ENCODE assay signal across 12 cellular contexts in the genomic region with DNA sequence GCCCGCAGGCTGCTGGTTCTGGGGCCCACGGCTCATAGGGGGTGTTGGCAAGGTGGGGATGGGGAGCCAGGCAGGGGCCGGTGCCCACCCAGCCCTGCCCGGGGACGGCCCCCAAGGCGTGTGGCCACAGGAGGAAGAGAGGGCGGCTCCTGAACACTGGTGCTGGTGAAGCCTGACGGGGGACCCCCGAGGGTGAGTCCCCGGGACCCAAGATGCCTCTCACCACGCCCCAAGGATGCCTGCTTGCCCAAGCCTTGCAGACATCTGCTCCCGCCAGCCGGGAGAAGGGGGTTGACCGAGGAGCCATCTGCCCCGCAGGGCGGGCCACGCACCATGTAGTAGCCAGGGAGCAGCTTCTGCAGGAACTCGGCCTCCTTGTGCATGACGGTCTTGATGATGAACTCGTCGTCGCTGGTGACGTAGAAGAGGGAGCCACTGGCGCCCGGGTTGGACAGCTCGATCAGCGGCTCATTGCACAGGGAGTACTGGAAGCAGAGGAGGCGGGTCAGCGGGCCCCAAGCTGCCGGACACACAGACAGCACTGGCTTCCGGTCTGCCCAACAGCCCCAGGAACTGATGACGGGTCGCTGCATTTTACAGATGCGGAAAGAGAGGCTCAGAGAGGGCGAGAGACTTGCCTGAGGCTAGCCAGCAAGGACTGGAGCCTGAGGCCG. TPM values are rescaled to one million over a fixed set of nuclear protein-coding genes. Genes with fewer than 3 reads are reported as not detected.
DNase-seq lines count a peak whose midpoint lies in the region; TF ChIP-seq lines count a peak whose summit lies in the region.
"Had no signal": no experiment of that assay in that cellular context is flagged by ENCODE, and none has a peak within 500 bp of the region (broad histone marks: within the 10 kb centered on the region; RNA-seq: fewer than 3 reads in every experiment).

No MANE protein-coding gene starts in this region.

- H3K4me1 Mint-ChIP-seq in MCF 10A (ENCODE audit: insufficient read depth, unreplicated experiment), result no peaks in the 10 kb centered on the region
- H3K4me1 Mint-ChIP-seq: activated naive CD4-positive, alpha-beta T cell treated with anti-CD3 and anti-CD28 coated beads, Interleukin-2, amount 10 ng/mL, durations not matched to agents 7 days and 5 days had no signal

- no peak overlapping the region for H3K27ac Mint-ChIP-seq in MCF 10A (ENCODE audit: low read depth, unreplicated experiment)
- H3K27ac Mint-ChIP-seq: activated naive CD4-positive, alpha-beta T cell treated with anti-CD3 and anti-CD28 coated beads, Interleukin-2, amount 10 ng/mL, durations not matched to agents 7 days and 5 days; natural killer cell treated with Interleukin-12 subunit alpha and Interleukin-12 subunit beta and Interleukin-15 and Interleukin-18, amount 100 ng/mL, for 72 hours had no signal

- CTCF ChIA-PET in MCF 10A (lab: Yijun Ruan, JAX), result interaction anchor here (0.6 to 3.0 kb wide), 3 partner anchors 10 to 1590 kb away, joined by 3 to 18 read pairs (median 3); no protein-coding TSS in a partner anchor

- POLR2A ChIA-PET in MCF 10A (lab: Yijun Ruan, JAX), result interaction anchor here (0.7 kb wide), 1 partner anchor 328 kb away, joined by 3 read pairs; no protein-coding TSS in a partner anchor

- peaks cover 7% of the 10 kb centered on the region for H3K36me3 ChIP-seq in breast epithelium
- H3K36me3 ChIP-seq in SJSA1, result peaks cover 67% of the 10 kb centered on the region
- H3K36me3 ChIP-seq in vagina, result peaks cover 0 to 64% of the 10 kb centered on the region in 2 donors

- H3K4me1 ChIP-seq in breast epithelium (no peaks in the 10 kb centered on the region), SJSA1 (replicated peaks) (peaks cover 15% of the 10 kb centered on the region), vagina (peaks cover 11% of the 10 kb centered on the region)
- H3K4me1 ChIP-seq: tibial nerve had no signal

- H3K9me3 Mint-ChIP-seq in MCF 10A (ENCODE audit: unreplicated experiment), result no peaks in the 10 kb centered on the region
- H3K9me3 Mint-ChIP-seq: activated naive CD4-positive, alpha-beta T cell treated with anti-CD3 and anti-CD28 coated beads, Interleukin-2, amount 10 ng/mL, durations not matched to agents 7 days and 5 days; natural killer cell treated with Interleukin-12 subunit alpha and Interleukin-12 subunit beta and Interleukin-15 and Interleukin-18, amount 100 ng/mL, for 72 hours had no signal

- H3K36me3 Mint-ChIP-seq in MCF 10A (ENCODE audit: insufficient read depth, unreplicated experiment), result peaks cover 19% of the 10 kb centered on the region
- H3K36me3 Mint-ChIP-seq: natural killer cell treated with Interleukin-12 subunit alpha and Interleukin-12 subunit beta and Interleukin-15 and Interleukin-18, amount 100 ng/mL, for 72 hours had no signal

- no peaks in the 10 kb centered on the region for H3K27me3 ChIP-seq in breast epithelium
- H3K27me3 ChIP-seq in SJSA1 (replicated peaks), result no peaks in the 10 kb centered on the region
- no peaks in the 10 kb centered on the region for H3K27me3 ChIP-seq in vagina
- H3K27me3 ChIP-seq: tibial nerve had no signal

- BruUV-seq in MCF 10A (replicated peaks; lab: Mats Ljungman, UMichigan), result no TSS peak

- H3K27ac ChIP-seq in breast epithelium (no peak overlapping the region), SJSA1 (peak overlapping the region; percentile 31; the same call in 1 of the 2 replicates), vagina (peak overlapping the region; percentile 68)

- H3K4me3 Mint-ChIP-seq in MCF 10A (ENCODE audit: unreplicated experiment), result no peak overlapping the region
- H3K4me3 Mint-ChIP-seq: activated naive CD4-positive, alpha-beta T cell treated with anti-CD3 and anti-CD28 coated beads, Interleukin-2, amount 10 ng/mL, durations not matched to agents 7 days and 5 days; natural killer cell treated with Interleukin-12 subunit alpha and Interleukin-12 subunit beta and Interleukin-15 and Interleukin-18, amount 100 ng/mL, for 72 hours had no signal

- H3K9me3 ChIP-seq in breast epithelium, result no peaks in the 10 kb centered on the region
- no peaks in the 10 kb centered on the region for H3K9me3 ChIP-seq in SJSA1 (replicated peaks)
- H3K9me3 ChIP-seq in vagina, result no peaks in the 10 kb centered on the region
- H3K9me3 ChIP-seq: tibial nerve had no signal

- TF ChIP-seq POLR2A in breast epithelium (IDR thresholded peaks at IDR 0.05), result no peak
- TF ChIP-seq POLR2A in vagina (IDR thresholded peaks at IDR 0.05), result no peak

- DNase-seq in MCF 10A (ENCODE audit: unreplicated experiment) (peak; percentile 13), breast epithelium (ENCODE audit: low spot score in 2 of 2) (no peak), SJSA1 (ENCODE audit: low read depth in 1 of 2, low spot score in 2 of 2) (no peak), fibroblast of mammary gland (ENCODE audit: low read depth) (peak; percentile 27), vagina (ENCODE audit: extremely low spot score in 2 of 2) (no peak), NCI-H748 treated with DMSO at 0.1 percent for 48 hours (lab: John Stamatoyannopoulos, UW) (no peak), HuH-7.5 (ENCODE audit: low spot score) (no peak), NCI-H1105 (lab: John Stamatoyannopoulos, UW) (no peak)
- DNase-seq: activated naive CD4-positive, alpha-beta T cell treated with anti-CD3 and anti-CD28 coated beads, Interleukin-2, amount 10 ng/mL, durations not matched to agents 7 days and 5 days; DMS79 treated with DMSO at 0.1 percent for 48 hours had no signal

- intact Hi-C loops in MCF 10A (cut with micrococcal nuclease) (no loop called here), breast epithelium (cut with DNase I; ENCODE audit: low total_unique reads) (loop anchor here (10.0 kb wide), 1 partner anchor 649 kb away; the partner anchor contains the start of genes FSD1 and TMIGD2), vagina (cut with DNase I) (no loop called here)

- TF ChIP-seq CTCF in MCF 10A (IDR thresholded peaks at IDR 0.05; ENCODE audit: unreplicated experiment), result no peak
- TF ChIP-seq CTCF in breast epithelium (IDR thresholded peaks at IDR 0.05), result no peak
- TF ChIP-seq CTCF in fibroblast of mammary gland (conservative IDR thresholded peaks at IDR 0.05; ENCODE audit: control insufficient read depth, insufficient read depth, low read depth, low read length), result no peak
- no peak for TF ChIP-seq CTCF in vagina (IDR thresholded peaks at IDR 0.05)

- H3K4me3 ChIP-seq in breast epithelium, result no peak overlapping the region
- H3K4me3 ChIP-seq in SJSA1, result no peak overlapping the region
- H3K4me3 ChIP-seq in fibroblast of mammary gland (ENCODE audit: control insufficient read depth, low read depth, low read length), result no peak overlapping the region
- no peak overlapping the region for H3K4me3 ChIP-seq in vagina
- H3K4me3 ChIP-seq: tibial nerve had no signal

- H3K27me3 Mint-ChIP-seq in MCF 10A (ENCODE audit: insufficient read depth, unreplicated experiment), result no peaks in the 10 kb centered on the region
- H3K27me3 Mint-ChIP-seq: activated naive CD4-positive, alpha-beta T cell treated with anti-CD3 and anti-CD28 coated beads, Interleukin-2, amount 10 ng/mL, durations not matched to agents 7 days and 5 days; natural killer cell treated with Interleukin-12 subunit alpha and Interleukin-12 subunit beta and Interleukin-15 and Interleukin-18, amount 100 ng/mL, for 72 hours had no signal

RNA-seq across cellular contexts. Expression of gene CACTIN, which starts 29.6 kb away (rescaled TPM):
- total RNA-seq in MCF 10A (2022) (24.7 and 25.1 TPM in 2 replicates), breast epithelium (10 to 100 TPM; 21.8 to 30.5 (median 27.5) TPM), vagina (36.3 TPM)
- total RNA-seq in SJSA1 (2014; rRNA removed; shearing (Covaris generic)), result 29.3 and 45.2 TPM in 2 replicates

RNA-seq across cellular contexts. Expression of gene PIP5K1C, which starts 44.1 kb away (rescaled TPM):
- total RNA-seq in MCF 10A (2022) (13.3 and 15.8 TPM in 2 replicates), breast epithelium (10 to 100 TPM; 14.6 to 15.7 (median 15.7) TPM), vagina (24.1 TPM)
- 15.9 and 21.1 TPM in 2 replicates for total RNA-seq in SJSA1 (2014; rRNA removed; shearing (Covaris generic))

RNA-seq across cellular contexts. Expression of gene TBXA2R, which starts 49.5 kb away (rescaled TPM):
- total RNA-seq in MCF 10A (2022) (not detected in 2 replicates), breast epithelium (under 1 TPM; 0.32 to 0.44 (median 0.33) TPM), vagina (1.7 TPM)
- not detected in 2 replicates for total RNA-seq in SJSA1 (2014; rRNA removed; shearing (Covaris generic))

RNA-seq across cellular contexts. Expression of gene TJP3, which starts 52.0 kb away (rescaled TPM):
- total RNA-seq in MCF 10A (2022) (0.69 and 1.6 TPM in 2 replicates), breast epithelium (10 to 100 TPM in 2 of 3 donors, under 1 TPM in 1; 0.16 to 36.6 (median 20.0) TPM), vagina (17.7 TPM)
- total RNA-seq in SJSA1 (2014; rRNA removed; shearing (Covaris generic)), result not detected in 2 replicates

Comparison
In these comparisons a context has a peak if more than half of its experiments do, and no peak if none do; other contexts are left out.
1. DNase-seq: peak in MCF 10A (single experiment) and fibroblast of mammary gland (single experiment); none in breast epithelium (0 of 2), SJSA1 (0 of 2), vagina (0 of 2), NCI-H748 treated with DMSO at 0.1 percent for 48 hours (single experiment), HuH-7.5 (single experiment) and NCI-H1105 (single experiment).
2. H3K27ac ChIP-seq: peak in SJSA1 (single experiment) and vagina (single experiment); none in breast epithelium (0 of 2).